In the genomic region with DNA sequence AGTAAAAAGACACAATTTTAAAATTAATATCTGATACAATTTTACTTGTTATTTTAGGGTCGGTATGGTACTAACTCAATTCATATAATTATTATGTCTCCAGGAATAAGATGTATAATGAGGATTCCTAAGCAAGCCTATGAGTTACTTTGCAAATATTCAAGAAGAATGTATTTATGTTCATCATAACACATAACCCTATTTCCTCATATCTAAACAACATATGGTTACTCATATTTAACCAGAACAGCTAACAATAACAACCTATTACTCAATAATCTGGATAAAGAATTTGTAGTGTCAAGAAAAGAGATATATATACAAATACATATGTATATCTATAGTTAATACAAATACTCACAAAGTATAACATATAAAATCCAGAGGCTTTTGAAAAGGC, we compare ENCODE assay signal across 1 cellular context.
TF ChIP-seq lines count a peak whose summit lies in the region.

No MANE protein-coding gene starts in this region.

TF ChIP-seq in IMR-90, 13 proteins besides CTCF, POLR2A, EP300 and RAD21:
- TF ChIP-seq, protein P1, sequence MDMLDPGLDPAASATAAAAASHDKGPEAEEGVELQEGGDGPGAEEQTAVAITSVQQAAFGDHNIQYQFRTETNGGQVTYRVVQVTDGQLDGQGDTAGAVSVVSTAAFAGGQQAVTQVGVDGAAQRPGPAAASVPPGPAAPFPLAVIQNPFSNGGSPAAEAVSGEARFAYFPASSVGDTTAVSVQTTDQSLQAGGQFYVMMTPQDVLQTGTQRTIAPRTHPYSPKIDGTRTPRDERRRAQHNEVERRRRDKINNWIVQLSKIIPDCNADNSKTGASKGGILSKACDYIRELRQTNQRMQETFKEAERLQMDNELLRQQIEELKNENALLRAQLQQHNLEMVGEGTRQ (IDR thresholded peaks at IDR 0.05; ENCODE audit: low read depth, low read length), result no peak
- TF ChIP-seq RCOR1 (IDR thresholded peaks at IDR 0.05; ENCODE audit: insufficient replicate concordance, low read length) (no peak), NFE2L2 (IDR thresholded peaks at IDR 0.05; ENCODE audit: low read depth, low read length) (no peak), MXI1 (IDR thresholded peaks at IDR 0.05; ENCODE audit: borderline replicate concordance, low read depth, low read length) (no peak), RFX5 (IDR thresholded peaks at IDR 0.05; ENCODE audit: low read depth, low read length) (no peak), SMC3 (IDR thresholded peaks at IDR 0.05; ENCODE audit: low read depth, low read length) (no peak), FOS (IDR thresholded peaks at IDR 0.05; ENCODE audit: low read depth, low read length) (peak; percentile 73), CEBPB (IDR thresholded peaks at IDR 0.05; ENCODE audit: low read depth, low read length) (peak; percentile 95), MAFK (IDR thresholded peaks at IDR 0.05; ENCODE audit: low read depth, low read length) (no peak), MAZ (IDR thresholded peaks at IDR 0.05; ENCODE audit: borderline replicate concordance, low read depth, low read length) (no peak), CHD1 (IDR thresholded peaks at IDR 0.05; ENCODE audit: low read depth, low read length) (no peak), BHLHE40 (IDR thresholded peaks at IDR 0.05; ENCODE audit: low read depth, low read length) (no peak)
- TF ChIP-seq, protein P2, sequence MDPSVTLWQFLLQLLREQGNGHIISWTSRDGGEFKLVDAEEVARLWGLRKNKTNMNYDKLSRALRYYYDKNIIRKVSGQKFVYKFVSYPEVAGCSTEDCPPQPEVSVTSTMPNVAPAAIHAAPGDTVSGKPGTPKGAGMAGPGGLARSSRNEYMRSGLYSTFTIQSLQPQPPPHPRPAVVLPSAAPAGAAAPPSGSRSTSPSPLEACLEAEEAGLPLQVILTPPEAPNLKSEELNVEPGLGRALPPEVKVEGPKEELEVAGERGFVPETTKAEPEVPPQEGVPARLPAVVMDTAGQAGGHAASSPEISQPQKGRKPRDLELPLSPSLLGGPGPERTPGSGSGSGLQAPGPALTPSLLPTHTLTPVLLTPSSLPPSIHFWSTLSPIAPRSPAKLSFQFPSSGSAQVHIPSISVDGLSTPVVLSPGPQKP (IDR thresholded peaks at IDR 0.05; ENCODE audit: borderline replicate concordance, low read depth, low read length), result no peak
